ENCODE assay signal across 27 cellular contexts in the genomic region with DNA sequence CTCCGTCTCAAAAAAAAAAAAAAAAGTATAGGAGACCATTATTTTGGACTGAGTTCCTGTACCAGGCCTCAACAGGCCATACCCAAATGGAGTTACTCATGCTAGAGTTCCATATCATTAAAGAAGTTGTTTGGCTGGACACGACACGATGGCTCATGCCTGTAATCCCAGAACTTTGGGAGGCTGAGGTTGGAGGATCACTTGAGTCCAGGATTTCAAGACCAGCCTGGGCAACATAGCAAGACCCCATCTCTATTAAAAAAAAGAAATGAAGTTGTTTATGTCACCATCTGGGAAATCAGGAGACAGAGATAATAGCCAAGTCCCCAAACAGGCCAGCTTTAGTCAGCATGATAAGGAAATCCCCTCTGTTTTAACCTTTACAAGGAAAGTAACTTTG. TPM values are rescaled to one million over a fixed set of nuclear protein-coding genes. Genes with fewer than 3 reads are reported as not detected.
DNase-seq lines count a peak whose midpoint lies in the region; ATAC-seq, FAIRE-seq and TF ChIP-seq lines count a peak whose summit lies in the region.
"Had no signal": no experiment of that assay in that cellular context is flagged by ENCODE, and none has a peak within 500 bp of the region (broad histone marks: within the 10 kb centered on the region; RNA-seq: fewer than 3 reads in every experiment).

No MANE protein-coding gene starts in this region.

- no peak overlapping the region for H2BK120ac ChIP-seq in neuronal stem cell (ENCODE audit: low read depth, low read length)

- H3K79me2 ChIP-seq in HepG2 (ENCODE audit: insufficient read depth, low read length) (no peaks in the 10 kb centered on the region), K562 (ENCODE audit: control insufficient read depth, insufficient read depth, low read length) (no peaks in the 10 kb centered on the region)

- TF ChIP-seq EP300 in HepG2 (IDR thresholded peaks at IDR 0.05; ENCODE audit: low read depth in 2 of 2, low read length in 2 of 2) (no peak), HepG2 (CRISPR knock-in tag; IDR thresholded peaks at IDR 0.05; ENCODE audit: borderline replicate concordance) (no peak), K562 (IDR thresholded peaks at IDR 0.05; ENCODE audit: low read length) (no peak)

- FAIRE-seq in HepG2 (lab: Jason Lieb, UNC) = no peak
- no peak for FAIRE-seq in K562 (lab: Jason Lieb, UNC)
- FAIRE-seq: A549, D721Med, GM12878, GM19239, H1 had no signal

- H4K91ac ChIP-seq in neuronal stem cell (ENCODE audit: low read depth, low read length, poor library complexity) = no peak overlapping the region

- no peak overlapping the region for H3K23ac ChIP-seq in neuronal stem cell (ENCODE audit: low read depth, low read length, poor library complexity)

- peaks cover 34% of the 10 kb centered on the region for H3K36me3 Mint-ChIP-seq in activated naive CD8-positive, alpha-beta T cell treated with anti-CD3 and anti-CD28 coated beads, Interleukin-2, amount 50 U/mL, for 24 hours (ENCODE audit: low read depth)
- H3K36me3 Mint-ChIP-seq in activated naive CD8-positive, alpha-beta T cell treated with anti-CD3 and anti-CD28 coated beads for 36 hours = peaks cover 19% of the 10 kb centered on the region

- H3K79me1 ChIP-seq in neuronal stem cell (ENCODE audit: low read depth, low read length) = no peaks in the 10 kb centered on the region

- TF ChIP-seq POLR2A in HepG2 (IDR thresholded peaks at IDR 0.05; ENCODE audit: insufficient read depth in 1 of 2, low read depth in 2 of 2, low read length in 2 of 2) (no peak), right lobe of liver (IDR thresholded peaks at IDR 0.05) (no peak), K562 (conservative IDR thresholded peaks at IDR 0.05) (no peak)

- no peak overlapping the region for H2BK12ac ChIP-seq in neuronal stem cell (ENCODE audit: low read length)

- H3K27me3 ChIP-seq in HepG2 (ENCODE audit: control insufficient read depth in 1 of 2, insufficient read depth in 2 of 2, low read length in 2 of 2) = no peaks in the 10 kb centered on the region
- no peaks in the 10 kb centered on the region for H3K27me3 ChIP-seq in right lobe of liver
- no peaks in the 10 kb centered on the region for H3K27me3 ChIP-seq in K562 (ENCODE audit: control insufficient read depth in 2 of 2, insufficient read depth in 2 of 2, low read length in 2 of 2)
- no peaks in the 10 kb centered on the region for H3K27me3 ChIP-seq in neuronal stem cell (ENCODE audit: control insufficient read depth in 3 of 3, insufficient read depth in 3 of 3, low read depth in 1 of 3, low read length in 3 of 3)
- H3K27me3 ChIP-seq: BE2C; BLaER1 treated with 17β-estradiol and CSF1 and Interleukin-3, amounts not matched to agents 10 nM and 100 nM had no signal

- BruUV-seq in HepG2 (replicated peaks; lab: Mats Ljungman, UMichigan) = no TSS peak
- no TSS peak for BruUV-seq in K562 (replicated peaks; lab: Mats Ljungman, UMichigan)

- no peak for TF ChIP-seq CTCF in HepG2 (CRISPR knock-in tag; IDR thresholded peaks at IDR 0.05)
- TF ChIP-seq CTCF in right lobe of liver (IDR thresholded peaks at IDR 0.05) = no peak
- TF ChIP-seq CTCF in K562 (IDR thresholded peaks at IDR 0.05 in 2 of 3, conservative IDR thresholded peaks at IDR 0.05 in 1 of 3; ENCODE audit: insufficient read depth in 2 of 3, low read depth in 1 of 3, low read length in 3 of 3) = no peak

- no peak overlapping the region for H3K9ac ChIP-seq in HepG2 (ENCODE audit: insufficient read depth, low read depth, low read length)
- H3K9ac ChIP-seq in K562 (ENCODE audit: insufficient read depth in 1 of 2, low read depth in 2 of 2, low read length in 2 of 2) = no peak overlapping the region
- no peak overlapping the region for H3K9ac ChIP-seq in neuronal stem cell (ENCODE audit: low read depth, low read length, poor library complexity)
- H3K9ac ChIP-seq: BLaER1 treated with 17β-estradiol and CSF1 and Interleukin-3, amounts not matched to agents 10 nM and 100 nM; GM23248 had no signal

- in situ Hi-C loops in HepG2 (cut with HindIII; ENCODE audit: extremely low pct_ligation_motif_present, low pct_unique_long_range_greater_than_20kb) (no loop called here), K562 (cut with MboI) (no loop called here)

- H3K27me3 Mint-ChIP-seq in activated naive CD8-positive, alpha-beta T cell treated with anti-CD3 and anti-CD28 coated beads, Interleukin-2, amount 50 U/mL, for 24 hours = no peaks in the 10 kb centered on the region
- H3K27me3 Mint-ChIP-seq in activated naive CD8-positive, alpha-beta T cell treated with anti-CD3 and anti-CD28 coated beads for 36 hours = no peaks in the 10 kb centered on the region
- H3K27me3 Mint-ChIP-seq: CD4-positive, alpha-beta T cell had no signal

- H3K14ac ChIP-seq in neuronal stem cell (ENCODE audit: low read length) = no peak overlapping the region

- no peak overlapping the region for H2BK5ac ChIP-seq in neuronal stem cell (ENCODE audit: low read length)

- H3K9me3 ChIP-seq in HepG2 (ENCODE audit: low read length) = no peaks in the 10 kb centered on the region
- no peaks in the 10 kb centered on the region for H3K9me3 ChIP-seq in right lobe of liver
- no peaks in the 10 kb centered on the region for H3K9me3 ChIP-seq in K562 (replicated peaks; ENCODE audit: control insufficient read depth, insufficient read depth, low read depth, low read length)
- no peaks in the 10 kb centered on the region for H3K9me3 ChIP-seq in neuronal stem cell (replicated peaks in 1 of 2; ENCODE audit: control insufficient read depth in 2 of 2, insufficient read depth in 1 of 2, low read depth in 1 of 2, low read length in 2 of 2)
- H3K9me3 ChIP-seq: A549; BE2C; BLaER1 treated with 17β-estradiol and CSF1 and Interleukin-3, amounts not matched to agents 10 nM and 100 nM had no signal

- peaks cover 5% of the 10 kb centered on the region for H3K4me1 Mint-ChIP-seq in activated naive CD8-positive, alpha-beta T cell treated with anti-CD3 and anti-CD28 coated beads, Interleukin-2, amount 50 U/mL, for 24 hours
- H3K4me1 Mint-ChIP-seq in activated naive CD8-positive, alpha-beta T cell treated with anti-CD3 and anti-CD28 coated beads for 36 hours = no peaks in the 10 kb centered on the region
- H3K4me1 Mint-ChIP-seq: CD14-positive monocyte had no signal

- H3K4ac ChIP-seq in neuronal stem cell (ENCODE audit: low read length) = no peak overlapping the region

- H3K9me3 Mint-ChIP-seq in activated naive CD8-positive, alpha-beta T cell treated with anti-CD3 and anti-CD28 coated beads, Interleukin-2, amount 50 U/mL, for 24 hours = no peaks in the 10 kb centered on the region
- H3K9me3 Mint-ChIP-seq in activated naive CD8-positive, alpha-beta T cell treated with anti-CD3 and anti-CD28 coated beads for 36 hours = no peaks in the 10 kb centered on the region
- H3K9me3 Mint-ChIP-seq: CD14-positive monocyte; CD4-positive, alpha-beta T cell; CD8-positive, alpha-beta memory T cell had no signal

- POLR2A ChIA-PET in HepG2 (lab: Yijun Ruan, JAX) = no interaction called here
- POLR2A ChIA-PET in K562 (lab: Yijun Ruan, JAX) = interaction anchor here (0.6 kb wide), 2 partner anchors 18 to 109 kb away, joined by 3 read pairs; no protein-coding TSS in a partner anchor

- H3K36me3 ChIP-seq in HepG2 (replicated peaks in 1 of 2; ENCODE audit: control insufficient read depth in 1 of 2, insufficient read depth in 2 of 2, low read length in 2 of 2) (peaks cover 3 to 13% of the 10 kb centered on the region in 2 experiments; a peak in 4 of 5 replicates), right lobe of liver (peaks cover 0 to 15% (median 8%) of the 10 kb centered on the region in 4 donors), K562 (ENCODE audit: control insufficient read depth, insufficient read depth, low read length) (peaks cover 28% of the 10 kb centered on the region), neuronal stem cell (replicated peaks in 1 of 2; ENCODE audit: control insufficient read depth in 2 of 2, insufficient read depth in 2 of 2, low read length in 2 of 2) (peaks cover 14 to 47% of the 10 kb centered on the region in 2 donors)
- H3K36me3 ChIP-seq: BE2C had no signal

- H2AK5ac ChIP-seq in neuronal stem cell (ENCODE audit: low read depth, low read length) = no peak overlapping the region

- peaks cover 12% of the 10 kb centered on the region for H3K4me1 ChIP-seq in HepG2 (ENCODE audit: insufficient read depth, low read length)
- H3K4me1 ChIP-seq in right lobe of liver = no peaks in the 10 kb centered on the region
- H3K4me1 ChIP-seq in K562 (replicated peaks in 1 of 2; ENCODE audit: control insufficient read depth in 2 of 2, insufficient read depth in 2 of 2, low read length in 2 of 2) = peaks cover 0 to 8% of the 10 kb centered on the region in 2 experiments; a peak in 3 of 5 replicates
- H3K4me1 ChIP-seq in neuronal stem cell (ENCODE audit: control insufficient read depth in 2 of 2, insufficient read depth in 1 of 2, low read depth in 1 of 2, low read length in 2 of 2) = no peaks in the 10 kb centered on the region
- H3K4me1 ChIP-seq: BE2C had no signal

- H3K27ac ChIP-seq in HepG2 (ENCODE audit: extremely low read length, insufficient read depth, low read length) = no peak overlapping the region
- no peak overlapping the region for H3K27ac ChIP-seq in right lobe of liver
- H3K27ac ChIP-seq in K562 (ENCODE audit: extremely low read depth, low read depth, low read length) = no peak overlapping the region
- H3K27ac ChIP-seq in neuronal stem cell (replicated peaks; ENCODE audit: low read length) = no peak overlapping the region
- H3K27ac ChIP-seq: A549; BLaER1 treated with 17β-estradiol and CSF1 and Interleukin-3, amounts not matched to agents 10 nM and 100 nM; GM23248 had no signal

- no peak for DNase-seq in activated naive CD8-positive, alpha-beta T cell treated with anti-CD3 and anti-CD28 coated beads, Interleukin-2, amount 50 U/mL, for 24 hours
- no peak for DNase-seq in activated naive CD8-positive, alpha-beta T cell treated with anti-CD3 and anti-CD28 coated beads for 36 hours
- DNase-seq in HepG2 (ENCODE audit: low spot score) = no peak
- DNase-seq in right lobe of liver = no peak
- DNase-seq in K562 (ENCODE audit: extremely low read depth in 1 of 4, low spot score in 3 of 4) = no peak
- no peak for DNase-seq in neuronal stem cell (ENCODE audit: low spot score)
- no peak for DNase-seq in RKO (ENCODE audit: low spot score)
- DNase-seq: 8988T; ACHN; AML-193; BE2C; CD4-positive, alpha-beta T cell; CD8-positive, alpha-beta memory T cell; DMS 273 treated with DMSO at 0.1 percent for 48 hours; DMS79; EL; GDM1; GM23248; H7; HCEC 1CT had no signal

- ATAC-seq in activated naive CD8-positive, alpha-beta T cell treated with anti-CD3 and anti-CD28 coated beads, Interleukin-2, amount 50 U/mL, for 24 hours = no peak
- no peak for ATAC-seq in HepG2
- no peak for ATAC-seq in right lobe of liver
- no peak for ATAC-seq in K562
- ATAC-seq: A549, GM12878 had no signal

- H3K9me1 ChIP-seq in K562 (ENCODE audit: control insufficient read depth, insufficient read depth, low read length) = no peaks in the 10 kb centered on the region

- H2BK15ac ChIP-seq in neuronal stem cell (ENCODE audit: low read length) = no peak overlapping the region

- H4K8ac ChIP-seq in neuronal stem cell (ENCODE audit: low read depth, low read length) = no peak overlapping the region

- CTCF ChIA-PET in HepG2 (lab: Yijun Ruan, JAX; ENCODE audit: low intra/inter-chr PET ratio, low total read pairs) (no interaction called here), K562 (lab: Yijun Ruan, JAX; ENCODE audit: low intra/inter-chr PET ratio) (no interaction called here)

- peak overlapping the region; percentile 35 for H3K27ac Mint-ChIP-seq in activated naive CD8-positive, alpha-beta T cell treated with anti-CD3 and anti-CD28 coated beads, Interleukin-2, amount 50 U/mL, for 24 hours
- H3K27ac Mint-ChIP-seq in activated naive CD8-positive, alpha-beta T cell treated with anti-CD3 and anti-CD28 coated beads for 36 hours = no peak overlapping the region
- H3K27ac Mint-ChIP-seq: CD14-positive monocyte; CD4-positive, alpha-beta T cell had no signal

- WGBS in HepG2 (ENCODE audit: low lambda C conversion rate) = 91% methylated on average over 3 of the region's 3 CpGs
- WGBS in right lobe of liver (ENCODE audit: insufficient coverage, low coverage, low lambda C conversion rate, missing lambda C conversion rate) = 94% methylated on average over 2 of the region's 3 CpGs
- 84% methylated on average over 3 of the region's 3 CpGs for WGBS in K562 (ENCODE audit: insufficient coverage, low coverage, missing lambda C conversion rate)
- no CpG with 5 or more reads among the region's 3 CpGs for WGBS in neuronal stem cell (ENCODE audit: extremely low coverage in 2 of 2, insufficient read length in 2 of 2, insufficient replicate concordance in 1 of 2), 2 donors

- H4K20me1 ChIP-seq in HepG2 (ENCODE audit: insufficient read depth, low read length) = no peaks in the 10 kb centered on the region
- no peaks in the 10 kb centered on the region for H4K20me1 ChIP-seq in K562 (replicated peaks; ENCODE audit: control insufficient read depth, insufficient read depth, low read length)
- H4K20me1 ChIP-seq: BLaER1 treated with 17β-estradiol and CSF1 and Interleukin-3, amounts not matched to agents 10 nM and 100 nM had no signal

- H3K4me2 ChIP-seq in HepG2 (ENCODE audit: low read depth, low read length) = no peak overlapping the region
- no peak overlapping the region for H3K4me2 ChIP-seq in K562 (ENCODE audit: insufficient read depth, low read length)
- no peak overlapping the region for H3K4me2 ChIP-seq in neuronal stem cell (ENCODE audit: insufficient read depth, low read length, poor library complexity, severe bottlenecking)
- H3K4me2 ChIP-seq: A549; BLaER1 treated with 17β-estradiol and CSF1 and Interleukin-3, amounts not matched to agents 10 nM and 100 nM had no signal

- intact Hi-C loops in HepG2 (cut with micrococcal nuclease; ENCODE audit: unreplicated experiment) = no loop called here
- intact Hi-C loops in right lobe of liver (cut with DNase I) = no loop called here
- intact Hi-C loops in K562 (cut with micrococcal nuclease) = no loop called here

- no peak overlapping the region for H3K4me3 Mint-ChIP-seq in activated naive CD8-positive, alpha-beta T cell treated with anti-CD3 and anti-CD28 coated beads, Interleukin-2, amount 50 U/mL, for 24 hours
- no peak overlapping the region for H3K4me3 Mint-ChIP-seq in activated naive CD8-positive, alpha-beta T cell treated with anti-CD3 and anti-CD28 coated beads for 36 hours
- H3K4me3 Mint-ChIP-seq: CD14-positive monocyte; CD4-positive, alpha-beta T cell; CD8-positive, alpha-beta memory T cell had no signal

- TF ChIP-seq RAD21 in HepG2 (CRISPR knock-in tag; IDR thresholded peaks at IDR 0.05) (no peak), K562 (CRISPR knock-in tag; conservative IDR thresholded peaks at IDR 0.05 in 1 of 2, IDR thresholded peaks at IDR 0.05 in 1 of 2) (no peak)

- no peak overlapping the region for H3K18ac ChIP-seq in neuronal stem cell (ENCODE audit: low read length)

- no peak overlapping the region for H2AFZ ChIP-seq in HepG2 (ENCODE audit: low read length)
- H2AFZ ChIP-seq in K562 (ENCODE audit: low read depth, low read length) = no peak overlapping the region
- H2AFZ ChIP-seq in neuronal stem cell (ENCODE audit: low read length) = no peak overlapping the region
- H2AFZ ChIP-seq: GM23248 had no signal

- H3K4me3 ChIP-seq in HepG2 (replicated peaks in 1 of 3; ENCODE audit: insufficient read depth in 1 of 3, low read depth in 2 of 3, low read length in 3 of 3) (no peak overlapping the region), right lobe of liver (no peak overlapping the region), K562 (no peak overlapping the region), neuronal stem cell (ENCODE audit: low read length in 2 of 2) (no peak overlapping the region)
- H3K4me3 ChIP-seq: A549; BLaER1 treated with 17β-estradiol and CSF1 and Interleukin-3, amounts not matched to agents 10 nM and 100 nM; GM12878; GM23248 had no signal

RNA-seq across cellular contexts. Expression of gene FNBP4, which starts 6.7 kb away (rescaled TPM):
- 100 to 1,000 TPM; 107 to 116 TPM for total RNA-seq in activated naive CD8-positive, alpha-beta T cell treated with anti-CD3 and anti-CD28 coated beads for 36 hours
- 44.4 and 72.1 TPM in 2 replicates for total RNA-seq in HepG2 (2016; rRNA removed; fragmentation: Illumina TruSeq; extraction: Trizol)
- total RNA-seq in HepG2 (2016; cell fraction: cytosol; rRNA removed; fragmentation: Illumina TruSeq; extraction: Trizol; ENCODE audit: low read depth) = 34.1 and 37.7 TPM in 2 replicates
- total RNA-seq in HepG2 (2016; cell fraction: insoluble cytoplasmic fraction; rRNA removed; fragmentation: Illumina TruSeq; extraction: Trizol) = 41.6 and 65.6 TPM in 2 replicates
- total RNA-seq in HepG2 (2016; cell fraction: membrane; rRNA removed; fragmentation: Illumina TruSeq; extraction: Trizol) = 24.3 and 28.2 TPM in 2 replicates
- total RNA-seq in HepG2 (2016; cell fraction: nucleus; rRNA removed; fragmentation: Illumina TruSeq; extraction: Trizol) = 135 and 141 TPM in 2 replicates
- polyA plus RNA-seq in HepG2 (2011; rRNA removed) = 128 and 137 TPM in 2 replicates
- polyA plus RNA-seq in HepG2 (2011; cell fraction: cytosol; rRNA removed) = 43.7 and 45.4 TPM in 2 replicates
- polyA plus RNA-seq in HepG2 (2011; cell fraction: nucleus; rRNA removed) = 499 and 533 TPM in 2 replicates
- polyA plus RNA-seq in HepG2 (2012) = 82.9 and 94.0 TPM in 2 replicates
- polyA plus RNA-seq in HepG2 (2016; cell fraction: cytosol; fragmentation: Illumina TruSeq; extraction: Trizol; ENCODE audit: low read depth) = 3.9 and 4.3 TPM in 2 replicates
- polyA plus RNA-seq in HepG2 (2016; cell fraction: insoluble cytoplasmic fraction; fragmentation: Illumina TruSeq; extraction: Trizol; ENCODE audit: low read depth) = 37.3 and 40.3 TPM in 2 replicates
- 7.9 and 9.9 TPM in 2 replicates for polyA plus RNA-seq in HepG2 (2016; cell fraction: membrane; fragmentation: Illumina TruSeq; extraction: Trizol; ENCODE audit: low read depth)
- 217 and 230 TPM in 2 replicates for polyA plus RNA-seq in HepG2 (2016; cell fraction: nucleus; fragmentation: Illumina TruSeq; extraction: Trizol; ENCODE audit: insufficient read depth, low read depth)
- 54.0 and 163 TPM in 2 replicates for polyA minus RNA-seq in HepG2 (2011; rRNA and poly(A)+ RNA removed; ENCODE audit: low replicate concordance)
- 18.0 and 23.0 TPM in 2 replicates for polyA minus RNA-seq in HepG2 (2011; cell fraction: cytosol; rRNA and poly(A)+ RNA removed)
- 269 and 305 TPM in 2 replicates for polyA minus RNA-seq in HepG2 (2011; cell fraction: nucleus; rRNA and poly(A)+ RNA removed)
- 10 to 100 TPM; 20.2 to 43.3 (median 29.9) TPM for total RNA-seq in right lobe of liver
- total RNA-seq in K562 (2011; cell fraction: chromatin; rRNA removed; ENCODE audit: low replicate concordance) = 294 and 680 TPM in 2 replicates
- 160 and 203 TPM in 2 replicates for total RNA-seq in K562 (2011; cell fraction: nucleolus; rRNA removed)
- 241 and 259 TPM in 2 replicates for total RNA-seq in K562 (2011; cell fraction: nucleoplasm; rRNA removed)
- 71.0 and 73.6 TPM in 2 replicates for total RNA-seq in K562 (2014; rRNA removed)
- 75.5 and 90.3 TPM in 2 replicates for total RNA-seq in K562 (2014; rRNA removed; fragmentation: Illumina TruSeq; extraction: Trizol)
- 87.9 and 93.4 TPM in 2 replicates for total RNA-seq in K562 (2015; rRNA removed; fragmentation: Illumina TruSeq; extraction: Trizol)
- total RNA-seq in K562 (2021) = 76.9 and 80.3 TPM in 2 replicates
- polyA plus RNA-seq in K562 (2011; rRNA removed) = 101 and 126 TPM in 2 replicates
- polyA plus RNA-seq in K562 (2011; cell fraction: cytosol; rRNA removed) = 66.1 and 69.3 TPM in 2 replicates
- 375 and 390 TPM in 2 replicates for polyA plus RNA-seq in K562 (2011; cell fraction: nucleus; rRNA removed)
- 38.3 and 49.9 TPM in 2 replicates for polyA plus RNA-seq in K562 (2012)
- polyA plus RNA-seq in K562 (2014; fragmentation: Illumina TruSeq; extraction: Trizol) = 95.1 and 104 TPM in 2 replicates
- 10 to 100 TPM; 11.5 to 14.5 TPM for polyA plus RNA-seq in K562 (2014; fragmentation: Nextera tagmentation; extraction: Ambion mirVana)
- polyA plus RNA-seq in K562 (2014; rRNA removed) = 78.6 and 111 TPM in 2 replicates
- polyA minus RNA-seq in K562 (2011; rRNA and poly(A)+ RNA removed) = 96.7 and 101 TPM in 2 replicates
- 39.9 and 65.5 TPM in 2 replicates for polyA minus RNA-seq in K562 (2011; cell fraction: cytosol; rRNA and poly(A)+ RNA removed)
- 154 and 214 TPM in 2 replicates for polyA minus RNA-seq in K562 (2011; cell fraction: nucleus; rRNA and poly(A)+ RNA removed)
- 89.2 TPM for polyA plus RNA-seq in neuronal stem cell (2013, experiment 1 of 2)
- 93.1 TPM for polyA plus RNA-seq in neuronal stem cell (2013, experiment 2 of 2)

RNA-seq across cellular contexts. Expression of gene AGBL2, which starts 58.7 kb away (rescaled TPM):
- total RNA-seq in activated naive CD8-positive, alpha-beta T cell treated with anti-CD3 and anti-CD28 coated beads for 36 hours = 1 to 10 TPM; 2.9 to 5.5 TPM
- 0.67 and 1.6 TPM in 2 replicates for total RNA-seq in HepG2 (2016; rRNA removed; fragmentation: Illumina TruSeq; extraction: Trizol)
- 1.1 and 1.4 TPM in 2 replicates for total RNA-seq in HepG2 (2016; cell fraction: cytosol; rRNA removed; fragmentation: Illumina TruSeq; extraction: Trizol; ENCODE audit: low read depth)
- 0.56 and 2.4 TPM in 2 replicates for total RNA-seq in HepG2 (2016; cell fraction: insoluble cytoplasmic fraction; rRNA removed; fragmentation: Illumina TruSeq; extraction: Trizol)
- 1.1 and 2.4 TPM in 2 replicates for total RNA-seq in HepG2 (2016; cell fraction: membrane; rRNA removed; fragmentation: Illumina TruSeq; extraction: Trizol)
- 3.0 and 3.7 TPM in 2 replicates for total RNA-seq in HepG2 (2016; cell fraction: nucleus; rRNA removed; fragmentation: Illumina TruSeq; extraction: Trizol)
- polyA plus RNA-seq in HepG2 (2011; rRNA removed) = 5.7 and 6.7 TPM in 2 replicates
- 1.2 and 1.6 TPM in 2 replicates for polyA plus RNA-seq in HepG2 (2011; cell fraction: cytosol; rRNA removed)
- polyA plus RNA-seq in HepG2 (2011; cell fraction: nucleus; rRNA removed) = 16.0 and 24.7 TPM in 2 replicates
- 1.6 and 2.1 TPM in 2 replicates for polyA plus RNA-seq in HepG2 (2012)
- polyA plus RNA-seq in HepG2 (2016; cell fraction: cytosol; fragmentation: Illumina TruSeq; extraction: Trizol; ENCODE audit: low read depth) = 0.08 and 0.57 TPM in 2 replicates
- 0.80 and 1.1 TPM in 2 replicates for polyA plus RNA-seq in HepG2 (2016; cell fraction: insoluble cytoplasmic fraction; fragmentation: Illumina TruSeq; extraction: Trizol; ENCODE audit: low read depth)
- 0.43 and 0.99 TPM in 2 replicates for polyA plus RNA-seq in HepG2 (2016; cell fraction: membrane; fragmentation: Illumina TruSeq; extraction: Trizol; ENCODE audit: low read depth)
- polyA plus RNA-seq in HepG2 (2016; cell fraction: nucleus; fragmentation: Illumina TruSeq; extraction: Trizol; ENCODE audit: insufficient read depth, low read depth) = 10.3 and 15.4 TPM in 2 replicates
- polyA minus RNA-seq in HepG2 (2011; rRNA and poly(A)+ RNA removed; ENCODE audit: low replicate concordance) = 3.9 and 7.2 TPM in 2 replicates
- polyA minus RNA-seq in HepG2 (2011; cell fraction: cytosol; rRNA and poly(A)+ RNA removed) = 0.59 and 2.4 TPM in 2 replicates
- 8.0 and 8.6 TPM in 2 replicates for polyA minus RNA-seq in HepG2 (2011; cell fraction: nucleus; rRNA and poly(A)+ RNA removed)
- 1 to 10 TPM in 4 of 6 experiments, under 1 TPM in 2; 0.43 to 5.8 (median 2.1) TPM for total RNA-seq in right lobe of liver
- total RNA-seq in K562 (2011; cell fraction: chromatin; rRNA removed; ENCODE audit: low replicate concordance) = 2.0 and 5.8 TPM in 2 replicates
- total RNA-seq in K562 (2011; cell fraction: nucleolus; rRNA removed) = 6.4 and 8.3 TPM in 2 replicates
- 4.8 and 11.8 TPM in 2 replicates for total RNA-seq in K562 (2011; cell fraction: nucleoplasm; rRNA removed)
- 2.6 and 6.5 TPM in 2 replicates for total RNA-seq in K562 (2014; rRNA removed)
- total RNA-seq in K562 (2014; rRNA removed; fragmentation: Illumina TruSeq; extraction: Trizol) = 0.64 and 1.3 TPM in 2 replicates
- 0.64 and 0.94 TPM in 2 replicates for total RNA-seq in K562 (2015; rRNA removed; fragmentation: Illumina TruSeq; extraction: Trizol)
- 0.93 and 0.96 TPM in 2 replicates for total RNA-seq in K562 (2021)
- 2.1 and 2.3 TPM in 2 replicates for polyA plus RNA-seq in K562 (2011; rRNA removed)
- polyA plus RNA-seq in K562 (2011; cell fraction: cytosol; rRNA removed) = 1.2 and 1.5 TPM in 2 replicates
- 11.7 and 18.0 TPM in 2 replicates for polyA plus RNA-seq in K562 (2011; cell fraction: nucleus; rRNA removed)
- polyA plus RNA-seq in K562 (2012) = 2.0 and 2.2 TPM in 2 replicates
- 0.76 and 1.4 TPM in 2 replicates for polyA plus RNA-seq in K562 (2014; fragmentation: Illumina TruSeq; extraction: Trizol)
- polyA plus RNA-seq in K562 (2014; fragmentation: Nextera tagmentation; extraction: Ambion mirVana) = under 1 TPM; 0.57 to 0.73 TPM
- 2.8 and 6.1 TPM in 2 replicates for polyA plus RNA-seq in K562 (2014; rRNA removed)
- polyA minus RNA-seq in K562 (2011; rRNA and poly(A)+ RNA removed) = 0.25 and 0.48 TPM in 2 replicates
- polyA minus RNA-seq in K562 (2011; cell fraction: cytosol; rRNA and poly(A)+ RNA removed) = 0.76 TPM in 1 of 2 replicates, not detected in the other
- polyA minus RNA-seq in K562 (2011; cell fraction: nucleus; rRNA and poly(A)+ RNA removed) = 3.6 and 4.1 TPM in 2 replicates
- polyA plus RNA-seq in neuronal stem cell (2013, experiment 1 of 2) = 5.8 TPM
- polyA plus RNA-seq in neuronal stem cell (2013, experiment 2 of 2) = 5.3 TPM
- polyA plus RNA-seq: CD14-positive monocyte had no signal
